ENCODE assay signal across 2 cellular contexts in the genomic region with DNA sequence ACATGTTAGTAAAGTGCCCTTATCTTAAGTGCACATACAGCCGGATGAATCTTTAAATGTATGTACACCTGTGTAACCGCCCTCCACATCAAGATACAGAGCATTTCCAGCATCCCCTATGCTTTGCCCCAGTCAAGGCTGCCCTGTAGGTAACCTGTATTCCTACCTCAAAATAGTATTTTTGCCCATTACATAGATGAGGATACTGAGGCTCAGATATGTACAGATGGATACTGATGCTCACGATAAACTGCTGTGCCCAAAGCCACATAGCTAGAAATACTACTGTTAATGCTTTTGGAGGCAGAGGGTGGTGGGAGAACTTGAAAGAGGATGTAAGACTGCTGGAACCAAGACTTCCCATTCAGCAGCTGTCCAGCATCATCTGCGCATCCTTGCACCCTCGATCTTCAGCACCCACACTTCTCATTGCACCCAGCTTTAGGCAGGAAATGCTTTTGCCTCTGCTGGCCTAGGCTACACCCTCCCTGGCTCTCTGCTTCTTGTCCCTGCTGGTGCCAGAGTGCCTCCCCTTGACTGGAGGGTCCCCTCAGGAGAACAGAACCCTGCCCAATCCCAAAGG.
TF ChIP-seq lines count a peak whose summit lies in the region.

No MANE protein-coding gene starts in this region.

TF ChIP-seq in Ishikawa, 13 proteins besides CTCF, POLR2A, EP300 and RAD21:
- TF ChIP-seq YY1 (IDR thresholded peaks at IDR 0.05; ENCODE audit: low read depth): no peak
- TF ChIP-seq, protein P1, sequence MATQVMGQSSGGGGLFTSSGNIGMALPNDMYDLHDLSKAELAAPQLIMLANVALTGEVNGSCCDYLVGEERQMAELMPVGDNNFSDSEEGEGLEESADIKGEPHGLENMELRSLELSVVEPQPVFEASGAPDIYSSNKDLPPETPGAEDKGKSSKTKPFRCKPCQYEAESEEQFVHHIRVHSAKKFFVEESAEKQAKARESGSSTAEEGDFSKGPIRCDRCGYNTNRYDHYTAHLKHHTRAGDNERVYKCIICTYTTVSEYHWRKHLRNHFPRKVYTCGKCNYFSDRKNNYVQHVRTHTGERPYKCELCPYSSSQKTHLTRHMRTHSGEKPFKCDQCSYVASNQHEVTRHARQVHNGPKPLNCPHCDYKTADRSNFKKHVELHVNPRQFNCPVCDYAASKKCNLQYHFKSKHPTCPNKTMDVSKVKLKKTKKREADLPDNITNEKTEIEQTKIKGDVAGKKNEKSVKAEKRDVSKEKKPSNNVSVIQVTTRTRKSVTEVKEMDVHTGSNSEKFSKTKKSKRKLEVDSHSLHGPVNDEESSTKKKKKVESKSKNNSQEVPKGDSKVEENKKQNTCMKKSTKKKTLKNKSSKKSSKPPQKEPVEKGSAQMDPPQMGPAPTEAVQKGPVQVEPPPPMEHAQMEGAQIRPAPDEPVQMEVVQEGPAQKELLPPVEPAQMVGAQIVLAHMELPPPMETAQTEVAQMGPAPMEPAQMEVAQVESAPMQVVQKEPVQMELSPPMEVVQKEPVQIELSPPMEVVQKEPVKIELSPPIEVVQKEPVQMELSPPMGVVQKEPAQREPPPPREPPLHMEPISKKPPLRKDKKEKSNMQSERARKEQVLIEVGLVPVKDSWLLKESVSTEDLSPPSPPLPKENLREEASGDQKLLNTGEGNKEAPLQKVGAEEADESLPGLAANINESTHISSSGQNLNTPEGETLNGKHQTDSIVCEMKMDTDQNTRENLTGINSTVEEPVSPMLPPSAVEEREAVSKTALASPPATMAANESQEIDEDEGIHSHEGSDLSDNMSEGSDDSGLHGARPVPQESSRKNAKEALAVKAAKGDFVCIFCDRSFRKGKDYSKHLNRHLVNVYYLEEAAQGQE (IDR thresholded peaks at IDR 0.05; ENCODE audit: low read depth): peak; percentile 54; the same call in 1 of the 2 replicates

TF ChIP-seq in K562, 482 proteins besides CTCF, POLR2A, EP300 and RAD21:
- TF ChIP-seq HDAC3 (IDR thresholded peaks at IDR 0.05; ENCODE audit: borderline replicate concordance, partially characterized antibody) (no peak), SIN3B (IDR thresholded peaks at IDR 0.05; ENCODE audit: low read depth) (no peak), SP1 (CRISPR knock-in tag; IDR thresholded peaks at IDR 0.05) (no peak), IRF1 (CRISPR knock-in tag; IDR thresholded peaks at IDR 0.05; ENCODE audit: borderline replicate concordance) (no peak), ZNF174 (CRISPR knock-in tag; IDR thresholded peaks at IDR 0.05) (no peak), CCAR2 (IDR thresholded peaks at IDR 0.05; ENCODE audit: low read depth, low read length) (no peak), BRCA1 (IDR thresholded peaks at IDR 0.05) (no peak), BRCA1 (CRISPR knock-in tag; IDR thresholded peaks at IDR 0.05) (no peak), RBM25 (IDR thresholded peaks at IDR 0.05; ENCODE audit: low read depth, low read length, severe bottlenecking) (peak; percentile 69), MTF1 (CRISPR knock-in tag; IDR thresholded peaks at IDR 0.05; ENCODE audit: borderline replicate concordance) (no peak), RBFOX2 (IDR thresholded peaks at IDR 0.05; ENCODE audit: low read depth, low read length) (no peak), FOS (IDR thresholded peaks at IDR 0.05; ENCODE audit: extremely low read depth, insufficient read length) (no peak), CCNT2 (IDR thresholded peaks at IDR 0.05; ENCODE audit: borderline replicate concordance, extremely low read depth, insufficient read length, low read depth, low read length) (no peak), ZKSCAN3 (CRISPR knock-in tag; IDR thresholded peaks at IDR 0.05) (no peak), CREBBP (IDR thresholded peaks at IDR 0.05; ENCODE audit: low read depth, low read length) (no peak)
- TF ChIP-seq, protein P1 (CRISPR knock-in tag; IDR thresholded peaks at IDR 0.05; ENCODE audit: low read depth): 0 out of 2 replicates have a peak, but pooled peaks have one; percentile 30
- TF ChIP-seq, protein P2, sequence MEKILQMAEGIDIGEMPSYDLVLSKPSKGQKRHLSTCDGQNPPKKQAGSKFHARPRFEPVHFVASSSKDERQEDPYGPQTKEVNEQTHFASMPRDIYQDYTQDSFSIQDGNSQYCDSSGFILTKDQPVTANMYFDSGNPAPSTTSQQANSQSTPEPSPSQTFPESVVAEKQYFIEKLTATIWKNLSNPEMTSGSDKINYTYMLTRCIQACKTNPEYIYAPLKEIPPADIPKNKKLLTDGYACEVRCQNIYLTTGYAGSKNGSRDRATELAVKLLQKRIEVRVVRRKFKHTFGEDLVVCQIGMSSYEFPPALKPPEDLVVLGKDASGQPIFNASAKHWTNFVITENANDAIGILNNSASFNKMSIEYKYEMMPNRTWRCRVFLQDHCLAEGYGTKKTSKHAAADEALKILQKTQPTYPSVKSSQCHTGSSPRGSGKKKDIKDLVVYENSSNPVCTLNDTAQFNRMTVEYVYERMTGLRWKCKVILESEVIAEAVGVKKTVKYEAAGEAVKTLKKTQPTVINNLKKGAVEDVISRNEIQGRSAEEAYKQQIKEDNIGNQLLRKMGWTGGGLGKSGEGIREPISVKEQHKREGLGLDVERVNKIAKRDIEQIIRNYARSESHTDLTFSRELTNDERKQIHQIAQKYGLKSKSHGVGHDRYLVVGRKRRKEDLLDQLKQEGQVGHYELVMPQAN (IDR thresholded peaks at IDR 0.05; ENCODE audit: borderline replicate concordance): no peak
